13 cellular contexts compared by ENCODE assay signal in the genomic region with DNA sequence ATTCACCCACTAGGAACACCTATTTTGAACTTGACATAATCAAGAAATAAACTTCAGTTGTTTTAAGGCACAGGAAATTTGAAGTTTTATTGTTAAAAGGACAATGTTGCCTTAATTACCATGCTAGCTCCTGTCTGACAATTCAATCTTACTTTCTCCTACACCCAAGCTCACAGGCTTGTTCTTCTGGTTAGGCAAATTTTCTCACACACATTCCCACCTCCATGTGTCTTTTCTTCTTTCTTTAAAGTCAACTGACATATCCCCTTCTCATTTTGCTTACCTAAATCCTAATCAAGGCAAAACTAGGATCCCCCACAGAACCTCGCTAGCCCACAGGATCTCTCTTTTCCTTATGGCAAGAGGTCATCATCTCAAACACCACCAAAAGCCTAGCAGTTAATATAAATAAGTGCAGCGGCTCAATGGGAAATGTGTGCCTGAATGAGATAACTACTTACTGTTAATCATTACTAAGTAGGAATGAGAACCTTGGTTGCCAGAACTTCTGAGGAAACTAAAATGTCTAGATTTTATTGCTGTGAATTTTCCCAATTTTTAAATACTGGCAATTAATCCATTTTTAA.
DNase-seq lines count a peak whose midpoint lies in the region; ATAC-seq lines count a peak whose summit lies in the region.
"Had no signal": no experiment of that assay in that cellular context is flagged by ENCODE, and none has a peak within 500 bp of the region (broad histone marks: within the 10 kb centered on the region; RNA-seq: fewer than 3 reads in every experiment).

No MANE protein-coding gene starts in this region.

- H3K4me1 Mint-ChIP-seq in activated T-cell treated with anti-CD3 and anti-CD28 coated beads, Interleukin-2, amount 50 U/mL, for 72 hours (ENCODE audit: low read depth): peaks cover 34% of the 10 kb centered on the region
- H3K4me1 Mint-ChIP-seq in activated T-cell treated with anti-CD3 and anti-CD28 coated beads, Interleukin-2, amount 50 U/mL, for 24 hours (ENCODE audit: low read depth): peaks cover 28% of the 10 kb centered on the region
- H3K4me1 Mint-ChIP-seq in activated naive CD8-positive, alpha-beta T cell treated with anti-CD3 and anti-CD28 coated beads, Interleukin-2, amount 10 ng/mL, durations not matched to agents 7 days and 5 days: peaks cover 38% of the 10 kb centered on the region

- H3K4me3 Mint-ChIP-seq in activated T-cell treated with anti-CD3 and anti-CD28 coated beads, Interleukin-2, amount 50 U/mL, for 72 hours: peak overlapping the region; percentile 10 to 29
- no peak overlapping the region for H3K4me3 Mint-ChIP-seq in activated T-cell treated with anti-CD3 and anti-CD28 coated beads, Interleukin-2, amount 50 U/mL, for 24 hours
- peak overlapping the region; percentile 84 for H3K4me3 Mint-ChIP-seq in activated naive CD8-positive, alpha-beta T cell treated with anti-CD3 and anti-CD28 coated beads, Interleukin-2, amount 10 ng/mL, durations not matched to agents 7 days and 5 days
- H3K4me3 Mint-ChIP-seq: activated T-cell treated with anti-CD3 and anti-CD28 coated beads, Interleukin-2, amount 50 U/mL, for 4 hours; brain had no signal

- H3K27me3 Mint-ChIP-seq in activated T-cell treated with anti-CD3 and anti-CD28 coated beads, Interleukin-2, amount 50 U/mL, for 72 hours (ENCODE audit: low read depth): no peaks in the 10 kb centered on the region
- no peaks in the 10 kb centered on the region for H3K27me3 Mint-ChIP-seq in activated T-cell treated with anti-CD3 and anti-CD28 coated beads, Interleukin-2, amount 50 U/mL, for 24 hours
- H3K27me3 Mint-ChIP-seq in activated naive CD8-positive, alpha-beta T cell treated with anti-CD3 and anti-CD28 coated beads, Interleukin-2, amount 10 ng/mL, durations not matched to agents 7 days and 5 days: peaks cover 2% of the 10 kb centered on the region
- H3K27me3 Mint-ChIP-seq: brain had no signal

- H3K36me3 Mint-ChIP-seq in activated T-cell treated with anti-CD3 and anti-CD28 coated beads, Interleukin-2, amount 50 U/mL, for 72 hours (ENCODE audit: insufficient read depth in 2 of 2): no peaks in the 10 kb centered on the region
- H3K36me3 Mint-ChIP-seq in activated T-cell treated with anti-CD3 and anti-CD28 coated beads, Interleukin-2, amount 50 U/mL, for 24 hours (ENCODE audit: low read depth): no peaks in the 10 kb centered on the region
- peaks cover 13% of the 10 kb centered on the region for H3K36me3 Mint-ChIP-seq in activated naive CD8-positive, alpha-beta T cell treated with anti-CD3 and anti-CD28 coated beads, Interleukin-2, amount 10 ng/mL, durations not matched to agents 7 days and 5 days

- no peak for ATAC-seq in activated T-cell treated with anti-CD3 and anti-CD28 coated beads, Interleukin-2, amount 50 U/mL, for 72 hours (replicated peaks in 1 of 2)
- ATAC-seq in HG02938 (IDR thresholded peaks at IDR 0.05; ENCODE audit: unreplicated experiment): peak; percentile 0
- ATAC-seq in activated naive CD8-positive, alpha-beta T cell treated with anti-CD3 and anti-CD28 coated beads, Interleukin-2, amount 10 ng/mL, durations not matched to agents 7 days and 5 days (ENCODE audit: low read depth): no peak
- ATAC-seq: activated T-cell treated with anti-CD3 and anti-CD28 coated beads, Interleukin-2, amount 50 U/mL, for 4 hours had no signal

- POLR2A ChIA-PET in activated naive CD8-positive, alpha-beta T cell treated with anti-CD3 and anti-CD28 coated beads, Interleukin-2, amount 10 ng/mL, durations not matched to agents 7 days and 5 days (lab: Charles Lee): no interaction called here

- H3K27ac Mint-ChIP-seq in activated T-cell treated with anti-CD3 and anti-CD28 coated beads, Interleukin-2, amount 50 U/mL, for 72 hours: no peak overlapping the region
- H3K27ac Mint-ChIP-seq in activated T-cell treated with anti-CD3 and anti-CD28 coated beads, Interleukin-2, amount 50 U/mL, for 24 hours: no peak overlapping the region
- H3K27ac Mint-ChIP-seq in activated naive CD8-positive, alpha-beta T cell treated with anti-CD3 and anti-CD28 coated beads, Interleukin-2, amount 10 ng/mL, durations not matched to agents 7 days and 5 days: peak overlapping the region; percentile 87

- no peak for DNase-seq in activated T-cell treated with anti-CD3 and anti-CD28 coated beads, Interleukin-2, amount 50 U/mL, for 72 hours
- no peak for DNase-seq in activated T-cell treated with anti-CD3 and anti-CD28 coated beads, Interleukin-2, amount 50 U/mL, for 24 hours
- DNase-seq in activated naive CD8-positive, alpha-beta T cell treated with anti-CD3 and anti-CD28 coated beads, Interleukin-2, amount 10 ng/mL, durations not matched to agents 7 days and 5 days: no peak
- DNase-seq in renal cortical epithelial cell (ENCODE audit: low read depth) (peak; percentile 77), NCI-H510A treated with DMSO at 0.1 percent for 48 hours (lab: John Stamatoyannopoulos, UW) (no peak), KG1 (lab: John Stamatoyannopoulos, UW) (no peak), SW 1271 (lab: John Stamatoyannopoulos, UW) (no peak)
- DNase-seq: activated T-cell treated with anti-CD3 and anti-CD28 coated beads, Interleukin-2, amount 50 U/mL, for 4 hours; effector CD4-positive, alpha-beta T cell; NCI-H1417 treated with DMSO at 0.1 percent for 48 hours; SIG-M5 had no signal

- H3K9me3 Mint-ChIP-seq in activated T-cell treated with anti-CD3 and anti-CD28 coated beads, Interleukin-2, amount 50 U/mL, for 72 hours: no peaks in the 10 kb centered on the region
- H3K9me3 Mint-ChIP-seq in activated T-cell treated with anti-CD3 and anti-CD28 coated beads, Interleukin-2, amount 50 U/mL, for 24 hours: no peaks in the 10 kb centered on the region
- no peaks in the 10 kb centered on the region for H3K9me3 Mint-ChIP-seq in activated naive CD8-positive, alpha-beta T cell treated with anti-CD3 and anti-CD28 coated beads, Interleukin-2, amount 10 ng/mL, durations not matched to agents 7 days and 5 days
- H3K9me3 Mint-ChIP-seq: activated T-cell treated with anti-CD3 and anti-CD28 coated beads, Interleukin-2, amount 50 U/mL, for 4 hours; brain had no signal
